21 cellular contexts compared by ENCODE assay signal in the genomic region with DNA sequence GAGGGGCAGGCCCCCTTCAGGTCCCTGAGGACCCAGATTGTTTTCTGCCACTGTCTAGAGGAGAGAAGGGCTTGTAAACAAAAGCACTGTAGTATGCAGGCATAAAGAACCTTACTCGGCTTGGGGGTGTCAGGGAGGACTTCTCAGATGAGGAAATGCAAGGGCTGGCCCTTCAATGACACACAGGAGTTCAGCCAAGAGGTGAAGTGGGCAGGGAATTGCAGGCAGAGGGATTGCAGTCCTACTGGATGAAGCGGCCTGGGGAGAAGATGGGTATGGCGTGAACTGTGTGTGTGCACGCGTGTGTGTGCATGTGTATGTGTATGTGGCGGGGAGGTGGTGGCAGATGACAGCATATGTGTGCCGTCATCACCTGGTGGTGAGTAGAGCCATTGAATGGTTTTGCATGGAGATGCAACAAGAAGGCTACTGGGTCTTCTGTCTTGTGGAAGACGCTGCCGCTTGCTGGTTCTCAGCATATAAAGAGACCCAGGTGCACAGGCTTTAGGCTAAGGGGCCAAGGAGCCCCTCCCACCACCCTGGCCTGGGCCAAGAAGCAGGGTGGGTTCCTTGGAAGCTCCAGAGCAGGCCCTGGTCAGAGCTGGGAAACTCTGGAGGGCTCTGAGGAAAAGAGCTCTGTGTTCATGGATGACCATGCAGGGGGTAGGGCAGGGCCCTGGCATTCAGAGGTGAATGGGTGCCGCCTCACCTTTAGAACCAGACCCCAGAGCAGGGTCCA. TPM values are rescaled to one million over a fixed set of nuclear protein-coding genes. Genes with fewer than 3 reads are reported as not detected.
DNase-seq lines count a peak whose midpoint lies in the region; ATAC-seq and TF ChIP-seq lines count a peak whose summit lies in the region.
"Had no signal": no experiment of that assay in that cellular context is flagged by ENCODE, and none has a peak within 500 bp of the region (broad histone marks: within the 10 kb centered on the region; RNA-seq: fewer than 3 reads in every experiment).

No MANE protein-coding gene starts in this region.

- no peaks in the 10 kb centered on the region for H3K9me3 Mint-ChIP-seq in activated B cell treated with CpG ODN at 0.5 μM for 24 hours
- H3K9me3 Mint-ChIP-seq: nephron; stimulated activated naive CD8-positive, alpha-beta T cell treated with anti-CD3 and anti-CD28 coated beads, Interleukin-15, Interleukin-2, amounts not matched to agents 100 ng/mL and 50 ng/mL, for 24 hours had no signal

- intact Hi-C loops in activated B cell treated with CpG ODN at 0.5 μM for 24 hours (cut with micrococcal nuclease) = no loop called here
- intact Hi-C loops in left ventricle myocardium inferior (cut with micrococcal nuclease) = no loop called here
- intact Hi-C loops in posterior vena cava (cut with DNase I) = loop anchor here in 1 of 2 donors (10.0 kb wide), 1 partner anchor 53 kb away; a partner anchor contains a TSS

- H3K4me1 Mint-ChIP-seq in activated B cell treated with CpG ODN at 0.5 μM for 24 hours = no peaks in the 10 kb centered on the region

- peak overlapping the region; percentile 75 for H3K27ac ChIP-seq in left ventricle myocardium inferior (replicated peaks)
- H3K27ac ChIP-seq: brain microvascular endothelial cell, gastroesophageal sphincter, KMS-11, PC-9 had no signal

- no peak overlapping the region for H3K4me3 ChIP-seq in BE2C (ENCODE audit: low read depth, low read length)
- H3K4me3 ChIP-seq in left ventricle myocardium inferior = no peak overlapping the region
- H3K4me3 ChIP-seq: gastroesophageal sphincter, lung, PC-9 had no signal

- H3K36me3 Mint-ChIP-seq in activated B cell treated with CpG ODN at 0.5 μM for 24 hours (ENCODE audit: low read depth) = no peaks in the 10 kb centered on the region

- POLR2A ChIA-PET in activated B cell treated with CpG ODN at 0.5 μM for 24 hours (lab: Charles Lee) = no interaction called here

- peak; percentile 2 for DNase-seq in BE2C
- peak; percentile 11 for DNase-seq in activated B cell treated with CpG ODN at 0.5 μM for 24 hours
- peak; percentile 2 for DNase-seq in left ventricle myocardium inferior
- peak; percentile 43 for DNase-seq in posterior vena cava (ENCODE audit: low spot score)
- DNase-seq in NCI-H446 (lab: John Stamatoyannopoulos, UW) = no peak
- DNase-seq in dedifferentiated amniotic fluid mesenchymal stem cell (ENCODE audit: extremely low spot score) = no peak
- DNase-seq in left lobe of liver (ENCODE audit: low spot score) = no peak
- DNase-seq in NOMO-1 treated with dmso at 0.1 percent for 144 hours (lab: John Stamatoyannopoulos, UW; ENCODE audit: unreplicated experiment) = no peak
- DNase-seq: brain microvascular endothelial cell, HCEC 1CT, NCI-H1105, NCI-H2171, NCI-H82, PC-9 had no signal

- H3K36me3 ChIP-seq in BE2C = no peaks in the 10 kb centered on the region
- no peaks in the 10 kb centered on the region for H3K36me3 ChIP-seq in left ventricle myocardium inferior
- H3K36me3 ChIP-seq: brain microvascular endothelial cell, gastroesophageal sphincter had no signal

- no peak for ATAC-seq in activated B cell treated with CpG ODN at 0.5 μM for 24 hours (ENCODE audit: low read depth)
- ATAC-seq in left lobe of liver = no peak
- ATAC-seq: gastroesophageal sphincter had no signal

- peaks cover 5% of the 10 kb centered on the region for H3K27me3 Mint-ChIP-seq in activated B cell treated with CpG ODN at 0.5 μM for 24 hours
- H3K27me3 Mint-ChIP-seq: stimulated activated naive CD8-positive, alpha-beta T cell treated with anti-CD3 and anti-CD28 coated beads, Interleukin-15, Interleukin-2, amounts not matched to agents 100 ng/mL and 50 ng/mL, for 24 hours had no signal

- CTCF ChIA-PET in activated B cell treated with CpG ODN at 0.5 μM for 24 hours (lab: Charles Lee) = interaction anchor here (1.1 to 1.3 kb wide), 2 partner anchors 9 to 217 kb away, joined by 3 to 5 read pairs; a partner anchor contains a TSS

- H3K27ac Mint-ChIP-seq in activated B cell treated with CpG ODN at 0.5 μM for 24 hours = no peak overlapping the region
- H3K27ac Mint-ChIP-seq: nephron; stimulated activated naive CD8-positive, alpha-beta T cell treated with anti-CD3 and anti-CD28 coated beads, Interleukin-15, Interleukin-2, amounts not matched to agents 100 ng/mL and 50 ng/mL, for 24 hours had no signal

- no peak overlapping the region for H3K4me3 Mint-ChIP-seq in activated B cell treated with CpG ODN at 0.5 μM for 24 hours
- H3K4me3 Mint-ChIP-seq: nephron; stimulated activated naive CD8-positive, alpha-beta T cell treated with anti-CD3 and anti-CD28 coated beads, Interleukin-15, Interleukin-2, amounts not matched to agents 100 ng/mL and 50 ng/mL, for 24 hours had no signal

- H3K27me3 ChIP-seq in BE2C (no peaks in the 10 kb centered on the region), left ventricle myocardium inferior (ENCODE audit: low read depth) (no peaks in the 10 kb centered on the region)
- H3K27me3 ChIP-seq: brain microvascular endothelial cell, gastroesophageal sphincter had no signal

- H3K4me1 ChIP-seq in BE2C (peaks cover 2% of the 10 kb centered on the region), left ventricle myocardium inferior (peaks cover 36% of the 10 kb centered on the region)
- H3K4me1 ChIP-seq: gastroesophageal sphincter had no signal

- TF ChIP-seq CTCF in BE2C (IDR thresholded peaks at IDR 0.05; ENCODE audit: low read depth, low read length) (no peak), activated B cell treated with CpG ODN at 0.5 μM for 24 hours (IDR thresholded peaks at IDR 0.05) (no peak), left ventricle myocardium inferior (IDR thresholded peaks at IDR 0.05; ENCODE audit: borderline replicate concordance) (no peak)

- H3K9me3 ChIP-seq in BE2C (no peaks in the 10 kb centered on the region), left ventricle myocardium inferior (replicated peaks) (no peaks in the 10 kb centered on the region)
- H3K9me3 ChIP-seq: gastroesophageal sphincter had no signal

RNA-seq across cellular contexts. Expression of a gene that starts 4.0 kb away (rescaled TPM):
- polyA plus RNA-seq in BE2C (2012; ENCODE audit: insufficient read depth, insufficient read length, low read depth) = 0.29 TPM
- total RNA-seq in activated B cell treated with CpG ODN at 0.5 μM for 24 hours = not detected in 2 replicates
- 0.11 TPM for total RNA-seq in left ventricle myocardium inferior
- not detected for total RNA-seq in posterior vena cava
- 0.15 TPM for total RNA-seq in left lobe of liver
- total RNA-seq: Daoy, dermis microvascular lymphatic vessel endothelial cell had no signal

RNA-seq across cellular contexts. Expression of a gene that starts 26.9 kb away (rescaled TPM):
- 71.4 TPM for polyA plus RNA-seq in BE2C (2012; ENCODE audit: insufficient read depth, insufficient read length, low read depth)
- 0.55 and 0.61 TPM in 2 replicates for total RNA-seq in activated B cell treated with CpG ODN at 0.5 μM for 24 hours
- 93.7 TPM for total RNA-seq in left ventricle myocardium inferior
- total RNA-seq in posterior vena cava = 10 to 100 TPM; 35.1 to 52.2 TPM
- 3.0 TPM for total RNA-seq in left lobe of liver

RNA-seq across cellular contexts. Expression of a gene that starts 55.7 kb away (rescaled TPM):
- polyA plus RNA-seq in BE2C (2012; ENCODE audit: insufficient read depth, insufficient read length, low read depth) = not detected
- 0.04 TPM in 1 of 2 replicates, not detected in the other for total RNA-seq in activated B cell treated with CpG ODN at 0.5 μM for 24 hours
- total RNA-seq in left ventricle myocardium inferior = 2.4 TPM
- 10 to 100 TPM; 16.7 to 25.4 TPM for total RNA-seq in posterior vena cava
- total RNA-seq in left lobe of liver = 0.10 TPM
- total RNA-seq: Daoy, dermis microvascular lymphatic vessel endothelial cell, PC-9 had no signal

Comparison
In these comparisons a context has a peak if more than half of its experiments do, and no peak if none do; other contexts are left out.
1. DNase-seq: peak in BE2C (single experiment), activated B cell treated with CpG ODN at 0.5 μM for 24 hours (single experiment), left ventricle myocardium inferior (single experiment) and posterior vena cava (single experiment); none in NCI-H446 (0 of 2), dedifferentiated amniotic fluid mesenchymal stem cell (single experiment), left lobe of liver (single experiment) and NOMO-1 treated with dmso at 0.1 percent for 144 hours (single experiment).